ENCODE assay signal across 29 cellular contexts in the genomic region with DNA sequence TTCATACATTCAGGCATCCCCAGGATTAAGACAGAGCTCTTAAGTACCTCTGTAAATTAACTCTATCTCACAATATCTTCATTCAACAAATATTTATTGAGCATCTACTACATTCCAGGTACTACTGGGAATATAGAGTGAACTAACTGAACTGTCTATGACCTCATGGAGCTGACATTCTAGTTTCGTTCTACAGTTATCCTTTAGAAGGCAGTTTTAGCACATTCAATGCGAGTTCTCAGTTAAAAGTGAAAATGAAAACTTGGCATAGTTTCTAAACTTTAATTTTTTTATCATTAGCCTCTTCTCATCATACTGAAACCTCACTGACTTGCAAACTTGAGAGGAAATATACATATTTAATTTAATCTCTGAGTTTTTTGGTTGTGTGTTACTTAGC. TPM values are rescaled to one million over a fixed set of nuclear protein-coding genes. Genes with fewer than 3 reads are reported as not detected.
"Had no signal": no experiment of that assay in that cellular context is flagged by ENCODE, and none has a peak within 500 bp of the region (broad histone marks: within the 10 kb centered on the region; RNA-seq: fewer than 3 reads in every experiment).

No MANE protein-coding gene starts in this region.

- H3K79me2 ChIP-seq: hepatocyte had no signal

- H3K4me1 ChIP-seq: gastroesophageal sphincter, spleen, testis, transverse colon, uterus had no signal

- H3K4me2 ChIP-seq: hepatocyte had no signal

- H3K4me1 Mint-ChIP-seq: activated CD4-positive, alpha-beta memory T cell treated with anti-CD3 and anti-CD28 coated beads, Interleukin-2, amount 10 ng/mL, durations not matched to agents 7 days and 5 days; activated CD4-positive, alpha-beta T cell treated with anti-CD3 and anti-CD28 coated beads, Interleukin-2, amount 10 ng/mL, durations not matched to agents 7 days and 5 days; activated T-helper 17 cell treated with anti-CD3 and anti-CD28 coated beads, Interleukin-2, amount 50 U/mL, for 72 hours had no signal

- H3K36me3 ChIP-seq: gastroesophageal sphincter, spleen, transverse colon, uterus had no signal

- H3K27ac Mint-ChIP-seq: activated CD4-positive, alpha-beta memory T cell treated with anti-CD3 and anti-CD28 coated beads, Interleukin-2, amount 10 ng/mL, durations not matched to agents 7 days and 5 days; activated CD4-positive, alpha-beta T cell treated with anti-CD3 and anti-CD28 coated beads, Interleukin-2, amount 10 ng/mL, durations not matched to agents 7 days and 5 days; activated T-cell treated with anti-CD3 and anti-CD28 coated beads, Interleukin-2, amount 50 U/mL, for 24 hours; activated T-helper 17 cell treated with anti-CD3 and anti-CD28 coated beads, Interleukin-2, amount 50 U/mL, for 72 hours; natural killer cell treated with Interleukin-12 subunit alpha and Interleukin-12 subunit beta and Interleukin-15 and Interleukin-18, amount 100 ng/mL, for 72 hours had no signal

- H3K4me3 Mint-ChIP-seq: activated CD4-positive, alpha-beta memory T cell treated with anti-CD3 and anti-CD28 coated beads, Interleukin-2, amount 10 ng/mL, durations not matched to agents 7 days and 5 days; activated CD4-positive, alpha-beta T cell treated with anti-CD3 and anti-CD28 coated beads, Interleukin-2, amount 10 ng/mL, durations not matched to agents 7 days and 5 days; activated T-cell treated with anti-CD3 and anti-CD28 coated beads, Interleukin-2, amount 50 U/mL, for 24 hours; activated T-helper 17 cell treated with anti-CD3 and anti-CD28 coated beads, Interleukin-2, amount 50 U/mL, for 72 hours; natural killer cell treated with Interleukin-12 subunit alpha and Interleukin-12 subunit beta and Interleukin-15 and Interleukin-18, amount 100 ng/mL, for 72 hours had no signal

- DNase-seq: activated CD4-positive, alpha-beta memory T cell treated with anti-CD3 and anti-CD28 coated beads, Interleukin-2, amount 10 ng/mL, durations not matched to agents 7 days and 5 days; activated CD4-positive, alpha-beta T cell treated with anti-CD3 and anti-CD28 coated beads, Interleukin-2, amount 10 ng/mL, durations not matched to agents 7 days and 5 days; activated CD4-positive, CD25-positive, alpha-beta regulatory T cell treated with anti-CD3 and anti-CD28 coated beads, Interleukin-2, amount 50 U/mL, for 72 hours; activated CD8-positive, alpha-beta memory T cell treated with anti-CD3 and anti-CD28 coated beads, Interleukin-2, amount 50 U/mL, for 48 hours; activated gamma-delta T cell treated with Interleukin-2 at 50 U/mL for 16 hours; activated naive CD4-positive, alpha-beta T cell treated with anti-CD3 and anti-CD28 coated beads, Interleukin-2, amount 50 U/mL, for 16 hours; activated T-cell treated with anti-CD3 and anti-CD28 coated beads, Interleukin-2, amount 50 U/mL, for 24 hours; amygdala; caudate nucleus; islet precursor cell; left ventricle myocardium superior; mucosa of descending colon; right cardiac atrium; spleen; stimulated activated naive CD4-positive, alpha-beta T cell treated with Interleukin-2 at 50 U/mL for 16 hours; testis; transverse colon; uterus had no signal

- H3K27ac ChIP-seq: gastroesophageal sphincter, hepatocyte, testis, transverse colon, uterus had no signal

- H3K9me3 ChIP-seq: testis, uterus had no signal

- H3K4me3 ChIP-seq: gastroesophageal sphincter, hepatocyte, mucosa of descending colon, spleen, testis, transverse colon, uterus had no signal

- H3K9me3 Mint-ChIP-seq: activated CD4-positive, alpha-beta memory T cell treated with anti-CD3 and anti-CD28 coated beads, Interleukin-2, amount 10 ng/mL, durations not matched to agents 7 days and 5 days had no signal

- ATAC-seq: activated T-helper 17 cell treated with anti-CD3 and anti-CD28 coated beads, Interleukin-2, amount 50 U/mL, for 72 hours; gastroesophageal sphincter; left ventricle myocardium superior; mucosa of descending colon; natural killer cell treated with Interleukin-12 subunit alpha and Interleukin-12 subunit beta and Interleukin-15 and Interleukin-18, amount 100 ng/mL, for 72 hours; right cardiac atrium had no signal

- H3K27me3 ChIP-seq: gastroesophageal sphincter, hepatocyte, testis, transverse colon, uterus had no signal

- H2AFZ ChIP-seq: hepatocyte had no signal

RNA-seq across cellular contexts. Expression of gene MS4A6E, which starts 10.7 kb away (rescaled TPM):
- total RNA-seq: activated CD4-positive, alpha-beta memory T cell treated with anti-CD3 and anti-CD28 coated beads, Interleukin-2, amount 10 ng/mL, durations not matched to agents 7 days and 5 days; activated CD4-positive, alpha-beta T cell treated with anti-CD3 and anti-CD28 coated beads, Interleukin-2, amount 10 ng/mL, durations not matched to agents 7 days and 5 days; activated T-helper 17 cell treated with anti-CD3 and anti-CD28 coated beads, Interleukin-2, amount 50 U/mL, for 72 hours; chondrocyte; endothelial cell of umbilical vein; fibroblast of lung; fibroblast of villous mesenchyme; gastroesophageal sphincter; hepatocyte; left ventricle myocardium superior; lung microvascular endothelial cell; mucosa of descending colon; myocyte; natural killer cell treated with Interleukin-12 subunit alpha and Interleukin-12 subunit beta and Interleukin-15 and Interleukin-18, amount 100 ng/mL, for 72 hours; pulmonary artery endothelial cell; right cardiac atrium; transverse colon; uterus had no signal

RNA-seq across cellular contexts. Expression of gene MS4A4A, which starts 35.9 kb away (rescaled TPM):
- total RNA-seq: activated CD4-positive, alpha-beta memory T cell treated with anti-CD3 and anti-CD28 coated beads, Interleukin-2, amount 10 ng/mL, durations not matched to agents 7 days and 5 days; activated CD4-positive, alpha-beta T cell treated with anti-CD3 and anti-CD28 coated beads, Interleukin-2, amount 10 ng/mL, durations not matched to agents 7 days and 5 days; activated T-helper 17 cell treated with anti-CD3 and anti-CD28 coated beads, Interleukin-2, amount 50 U/mL, for 72 hours; chondrocyte; endothelial cell of umbilical vein; fibroblast of lung; fibroblast of villous mesenchyme; lung microvascular endothelial cell; myocyte; natural killer cell treated with Interleukin-12 subunit alpha and Interleukin-12 subunit beta and Interleukin-15 and Interleukin-18, amount 100 ng/mL, for 72 hours; pulmonary artery endothelial cell had no signal
